14 cellular contexts compared by ENCODE assay signal in genomic region chr1:17533201-17533600, GRCh38.
"Had no signal": no experiment of that assay in that cellular context is flagged by ENCODE, and none has a peak within 500 bp of the region (broad histone marks: within the 10 kb centered on the region; RNA-seq: fewer than 3 reads in every experiment).

No MANE protein-coding gene starts in this region.

- H3K27me3 Mint-ChIP-seq: type B pancreatic cell had no signal

- ATAC-seq: T-helper 17 cell had no signal

- H3K36me3 ChIP-seq: neutrophil had no signal

- H3K27ac ChIP-seq: neutrophil had no signal

- H3K27ac Mint-ChIP-seq: activated naive CD8-positive, alpha-beta T cell; naive B cell; stimulated activated naive CD8-positive, alpha-beta T cell treated with anti-CD3 and anti-CD28 coated beads, Interleukin-15, Interleukin-2, amounts not matched to agents 100 ng/mL and 50 ng/mL, for 24 hours; T-helper 17 cell; type B pancreatic cell had no signal

- H3K9me3 Mint-ChIP-seq: stimulated activated naive CD8-positive, alpha-beta T cell treated with anti-CD3 and anti-CD28 coated beads, Interleukin-15, Interleukin-2, amounts not matched to agents 100 ng/mL and 50 ng/mL, for 24 hours; type B pancreatic cell had no signal

- DNase-seq: activated effector memory CD4-positive, alpha-beta T cell treated with Interleukin-2 at 50 U/mL for 16 hours; amygdala; foreskin melanocyte; midbrain; naive B cell; posterior cingulate gyrus; SHP77 treated with DMSO at 0.1 percent for 48 hours; stimulated activated CD4-positive, alpha-beta T cell treated with anti-CD3 and anti-CD28 coated beads, Interleukin-4, amount 100 ng/mL, for 1 hour; stimulated activated CD8-positive, alpha-beta memory T cell treated with anti-CD3 and anti-CD28 coated beads, Interleukin-4, amount 100 ng/mL, for 48 hours; T-helper 17 cell had no signal

- H3K4me3 Mint-ChIP-seq: activated naive CD8-positive, alpha-beta T cell; naive B cell; stimulated activated naive CD8-positive, alpha-beta T cell treated with anti-CD3 and anti-CD28 coated beads, Interleukin-15, Interleukin-2, amounts not matched to agents 100 ng/mL and 50 ng/mL, for 24 hours; T-helper 17 cell; type B pancreatic cell had no signal

- H3K9me3 ChIP-seq: neutrophil had no signal

- H3K36me3 Mint-ChIP-seq: activated naive CD8-positive, alpha-beta T cell; naive B cell; type B pancreatic cell had no signal
